Comparison of ENCODE assay signal across 1 cellular context in genomic region chr1:47416319-47417128, GRCh38.
TF ChIP-seq lines count a peak whose summit lies in the region.

No MANE protein-coding gene starts in this region.

TF ChIP-seq in GM23338, 12 proteins besides CTCF, POLR2A, EP300 and RAD21 (continued from another document):
- TF ChIP-seq ETS1 (IDR thresholded peaks at IDR 0.05) (no peak), STAT1 (IDR thresholded peaks at IDR 0.05; ENCODE audit: unreplicated experiment) (no peak), ZNF462 (CRISPR knock-in tag; IDR thresholded peaks at IDR 0.05) (no peak), ZNF331 (CRISPR knock-in tag; IDR thresholded peaks at IDR 0.05; ENCODE audit: low read depth) (no peak), POLR2AphosphoS5 (IDR thresholded peaks at IDR 0.05; ENCODE audit: low read depth) (no peak)
TF ChIP-seq in GM23338: peak in this region for 2.
